Comparison of ENCODE assay signal across 9 cellular contexts in the genomic region with DNA sequence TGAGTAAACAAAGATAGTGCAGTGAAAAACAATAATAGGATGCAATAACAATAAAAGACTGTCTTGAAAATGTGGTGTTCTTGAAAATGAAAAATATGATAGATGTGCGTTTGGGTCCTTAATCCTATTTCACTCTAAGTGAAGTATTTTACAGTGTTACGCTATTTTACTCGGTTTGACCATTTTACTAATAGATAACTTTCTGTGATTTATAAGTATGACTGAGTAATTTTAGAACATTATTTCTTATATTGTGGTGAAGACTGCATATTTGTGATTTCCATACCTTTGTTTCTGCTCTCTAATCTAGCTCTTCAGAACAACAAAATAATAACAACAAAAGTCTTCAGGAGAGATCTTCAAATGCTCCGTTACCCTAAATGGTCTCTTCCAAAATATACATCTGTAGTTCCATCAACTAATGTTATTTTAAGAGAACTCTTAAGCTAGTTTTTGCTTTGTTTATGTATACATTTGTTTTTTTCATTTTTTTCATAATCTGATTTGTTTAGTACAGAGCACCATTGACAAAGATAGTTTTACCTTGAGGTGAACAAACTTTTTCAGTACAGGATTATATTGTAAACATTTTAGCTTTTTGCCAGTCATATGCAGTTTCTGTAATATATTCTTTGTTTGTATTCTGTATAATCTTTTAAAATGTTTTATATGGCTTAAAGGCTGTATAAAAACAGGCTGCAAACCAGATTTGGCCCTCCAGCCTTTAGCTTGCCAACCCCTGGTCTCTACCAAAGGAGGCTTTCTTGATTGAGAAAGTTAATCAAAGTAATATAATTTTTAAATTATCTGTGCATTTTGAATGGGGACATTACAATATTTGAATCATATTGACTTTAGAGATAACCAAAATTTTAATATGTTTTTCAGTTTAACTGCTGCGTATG.
"Had no signal": no experiment of that assay in that cellular context is flagged by ENCODE, and none has a peak within 500 bp of the region (broad histone marks: within the 10 kb centered on the region; RNA-seq: fewer than 3 reads in every experiment).

No MANE protein-coding gene starts in this region.

- H3K27ac ChIP-seq: HL-60, KMS-11 had no signal

- ATAC-seq: HepG2, K562 had no signal

- H3K4me2 ChIP-seq: KMS-11 had no signal

- H3K36me3 Mint-ChIP-seq: IgD-negative memory B cell had no signal

- H3K27ac Mint-ChIP-seq: IgD-negative memory B cell had no signal

- H3K4me3 Mint-ChIP-seq: IgD-negative memory B cell had no signal

- DNase-seq: IMR-90, KBM-7, KG1 had no signal

- H3K27me3 Mint-ChIP-seq: IgD-negative memory B cell had no signal

- H3K9ac ChIP-seq: KMS-11 had no signal

- H3K9me3 Mint-ChIP-seq: IgD-negative memory B cell had no signal

- H3K4me1 Mint-ChIP-seq: IgD-negative memory B cell had no signal

- H3K4me3 ChIP-seq: K562 had no signal

- FAIRE-seq: HepG2, HTR-8/SVneo, K562 had no signal
